ENCODE assay signal across 8 cellular contexts in the genomic region with DNA sequence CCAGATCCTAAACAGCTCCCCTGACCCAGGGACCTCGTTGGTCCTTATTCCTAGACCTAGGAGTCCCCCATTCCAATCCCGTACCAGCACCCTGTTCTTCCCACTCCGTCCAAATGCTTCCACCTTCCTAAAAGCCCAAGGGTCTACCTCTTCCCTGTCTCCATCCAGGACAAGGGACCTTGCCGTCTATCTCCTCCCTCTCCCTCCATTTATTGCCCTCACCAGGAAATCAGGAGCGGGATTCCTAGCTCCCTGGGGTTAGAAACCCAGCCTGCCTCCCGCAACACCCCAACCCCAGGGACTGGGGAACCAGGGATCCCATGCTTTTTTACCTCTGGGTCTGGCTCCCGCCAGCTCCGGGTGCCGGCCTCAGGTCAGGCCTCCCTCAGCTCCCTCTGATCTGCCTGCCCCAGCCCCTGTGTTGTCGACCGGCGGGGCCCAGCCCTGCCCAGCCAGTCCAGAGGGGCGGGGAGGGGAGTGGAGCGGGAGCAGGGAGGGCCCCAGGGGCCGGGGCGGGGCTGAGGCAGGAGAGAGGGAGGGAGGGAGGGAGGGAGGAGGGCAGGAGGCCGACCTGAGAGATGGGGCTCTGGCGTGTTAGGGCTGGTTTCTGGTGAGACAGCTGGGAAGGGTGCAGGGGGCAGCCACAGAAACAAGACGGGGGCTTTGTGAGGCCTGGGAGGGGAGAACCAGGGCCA. TPM values are rescaled to one million over a fixed set of nuclear protein-coding genes. Genes with fewer than 3 reads are reported as not detected.
DNase-seq lines count a peak whose midpoint lies in the region; ATAC-seq lines count a peak whose summit lies in the region.

A gene with protein sequence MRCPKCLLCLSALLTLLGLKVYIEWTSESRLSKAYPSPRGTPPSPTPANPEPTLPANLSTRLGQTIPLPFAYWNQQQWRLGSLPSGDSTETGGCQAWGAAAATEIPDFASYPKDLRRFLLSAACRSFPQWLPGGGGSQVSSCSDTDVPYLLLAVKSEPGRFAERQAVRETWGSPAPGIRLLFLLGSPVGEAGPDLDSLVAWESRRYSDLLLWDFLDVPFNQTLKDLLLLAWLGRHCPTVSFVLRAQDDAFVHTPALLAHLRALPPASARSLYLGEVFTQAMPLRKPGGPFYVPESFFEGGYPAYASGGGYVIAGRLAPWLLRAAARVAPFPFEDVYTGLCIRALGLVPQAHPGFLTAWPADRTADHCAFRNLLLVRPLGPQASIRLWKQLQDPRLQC (minus strand): TSS at position 423 of the 695 bp plus-strand sequence. CDS start 596 bp downstream, outside the sequence.

- peaks cover 10% of the 10 kb centered on the region; the same call in 1 of the 2 replicates for H3K36me3 ChIP-seq in HAP-1 (replicated peaks)

- ATAC-seq in right cardiac atrium (peak; percentile 90 to 92), GM21423 (IDR thresholded peaks at IDR 0.05; ENCODE audit: unreplicated experiment) (no peak), GM18868 (IDR thresholded peaks at IDR 0.05; ENCODE audit: unreplicated experiment) (no peak)

- peak; percentile 65 for DNase-seq in ACHN
- DNase-seq in HAP-1 (ENCODE audit: low spot score in 2 of 2): peak; percentile 48 to 87
- DNase-seq in SHP77 treated with DMSO at 0.1 percent for 48 hours (lab: John Stamatoyannopoulos, UW): peak; percentile 25
- DNase-seq in amniotic epithelial cell (ENCODE audit: low read depth): peak; percentile 75
- peak; percentile 88 to 95 (median 95) for DNase-seq in right cardiac atrium
- peak; percentile 30 for DNase-seq in renal cortical epithelial cell (ENCODE audit: low read depth)

- H3K27me3 ChIP-seq in HAP-1 (ENCODE audit: low read depth) (no peaks in the 10 kb centered on the region), right cardiac atrium (ENCODE audit: control insufficient read depth, insufficient read depth) (no peaks in the 10 kb centered on the region)

- WGBS in right cardiac atrium: 9% methylated on average over 19 of the region's 19 CpGs

- H3K4me1 ChIP-seq in HAP-1 (peaks cover 3% of the 10 kb centered on the region; the same call in 1 of the 2 replicates), right cardiac atrium (ENCODE audit: control insufficient read depth, insufficient read depth, low read length) (peaks cover 6% of the 10 kb centered on the region)

- H3K9me3 ChIP-seq in HAP-1 (no peaks in the 10 kb centered on the region), right cardiac atrium (ENCODE audit: control insufficient read depth, low read length) (no peaks in the 10 kb centered on the region)

- H3K27ac ChIP-seq in right cardiac atrium (ENCODE audit: low read length): peak within 1 kb of the TSS; percentile 78

- H3K4me3 ChIP-seq in HAP-1 (no peak within 1 kb of the TSS), right cardiac atrium (ENCODE audit: low read length) (peak within 1 kb of the TSS; percentile 74)

- intact Hi-C loops in right cardiac atrium (cut with DNase I): no loop called here

- in situ Hi-C loops in ACHN (cut with HindIII; ENCODE audit: low pct_ligation_motif_present, low pct_unique_long_range_greater_than_20kb, low sequenced_read_pairs) (no loop called here), HAP-1 (cut with MboI; ENCODE audit: low sequenced_read_pairs) (no loop called here)

RNA-seq across cellular contexts. Expression of the gene that starts here (rescaled TPM):
- total RNA-seq in right cardiac atrium (1 to 10 TPM; 2.0 to 3.6 (median 3.1) TPM), renal cortical epithelial cell (0.87 and 2.1 TPM in 2 replicates)
- 3.4 TPM for polyA plus RNA-seq in right cardiac atrium

Comparison
In these comparisons a context has a peak if more than half of its experiments do, and no peak if none do; other contexts are left out.
1. DNase-seq: peak in every context shown above with its lines; median percentile 95 in right cardiac atrium; 75 in amniotic epithelial cell; 68 in HAP-1; 65 in ACHN; 30 in renal cortical epithelial cell; 25 in SHP77 treated with DMSO at 0.1 percent for 48 hours.
2. ATAC-seq: peak in right cardiac atrium (2 of 2); none in GM21423 (single experiment) and GM18868 (single experiment).